9 cellular contexts compared by ENCODE assay signal in the genomic region with DNA sequence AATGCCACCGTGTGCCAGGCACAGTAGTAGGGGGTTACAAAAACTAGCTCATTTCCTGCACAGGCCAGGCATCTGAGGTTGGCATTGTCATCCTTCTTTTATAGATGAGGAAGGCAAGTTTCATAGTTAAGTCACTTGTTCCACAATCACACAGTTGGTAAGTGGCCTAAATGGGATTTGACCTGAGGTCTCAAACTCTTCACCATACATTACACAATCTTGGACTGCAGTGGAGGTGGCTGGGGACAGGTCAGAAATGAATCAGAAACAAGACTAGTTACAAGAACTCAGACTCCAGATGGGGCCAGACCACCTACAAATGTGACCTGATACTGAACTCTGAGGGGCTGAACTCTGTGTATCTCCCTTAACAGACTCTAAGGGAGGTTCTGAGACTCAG.
"Had no signal": no experiment of that assay in that cellular context is flagged by ENCODE, and none has a peak within 500 bp of the region (broad histone marks: within the 10 kb centered on the region; RNA-seq: fewer than 3 reads in every experiment).

No MANE protein-coding gene starts in this region.

- H3K27ac ChIP-seq: GM23248, HL-60 had no signal

- H3K9me3 ChIP-seq: HAP-1 had no signal

- H3K4me1 ChIP-seq: HAP-1 had no signal

- H3K9ac ChIP-seq: GM23248 had no signal

- H3K4me3 Mint-ChIP-seq: HFFc6, IgD-negative memory B cell had no signal

- H3K9me3 Mint-ChIP-seq: HFFc6 had no signal

- ATAC-seq: HCT116, HepG2 had no signal

- FAIRE-seq: H54, HepG2 had no signal

- H3K4me1 Mint-ChIP-seq: IgD-negative memory B cell had no signal

- H2AFZ ChIP-seq: GM23248 had no signal

- H3K4me3 ChIP-seq: GM23248, HAP-1 had no signal

- H3K36me3 ChIP-seq: HAP-1 had no signal

- H3K27ac Mint-ChIP-seq: HFFc6, IgD-negative memory B cell had no signal

- H3K36me3 Mint-ChIP-seq: IgD-negative memory B cell had no signal

- DNase-seq: GM23248, GOT3, HFFc6 had no signal
